Comparison of ENCODE assay signal across 17 cellular contexts in genomic region chr22:45496451-45496941, GRCh38. TPM values are rescaled to one million over a fixed set of nuclear protein-coding genes. Genes with fewer than 3 reads are reported as not detected.
DNase-seq lines count a peak whose midpoint lies in the region; ATAC-seq, FAIRE-seq and TF ChIP-seq lines count a peak whose summit lies in the region.
"Had no signal": no experiment of that assay in that cellular context is flagged by ENCODE, and none has a peak within 500 bp of the region (broad histone marks: within the 10 kb centered on the region; RNA-seq: fewer than 3 reads in every experiment).

No MANE protein-coding gene starts in this region.

- 84% methylated on average over 7 of the region's 7 CpGs; no CpG with 5 or more reads in 1 of the 2 experiments for WGBS in H1 (ENCODE audit: extremely low coverage in 1 of 2, insufficient coverage in 1 of 2, insufficient read length in 1 of 2, insufficient replicate concordance in 2 of 2, low coverage in 1 of 2, low lambda C conversion rate in 2 of 2, missing lambda C conversion rate in 1 of 2), 2 experiments
- 36 to 50% (median 42%) methylated on average over 7 of the region's 7 CpGs for WGBS in stomach, 5 donors

- FAIRE-seq in H1 (lab: Jason Lieb, UNC) = no peak
- FAIRE-seq in HTR-8/SVneo (lab: Jason Lieb, UNC) = no peak

- CTCF ChIA-PET in H1 (lab: Charles Lee; ENCODE audit: partially characterized antibody) = interaction anchor here (1.1 to 1.5 kb wide), 2 partner anchors 34 to 54 kb away, joined by 3 read pairs; no protein-coding TSS in a partner anchor

- DNase-seq in H1 (ENCODE audit: low read depth in 1 of 2, low spot score in 2 of 2) (no peak), left lobe of liver (ENCODE audit: low spot score) (no peak), stomach (no peak), retina (no peak), HTR-8/SVneo (ENCODE audit: insufficient read length, low spot score) (no peak)
- DNase-seq: activated CD4-positive, alpha-beta T cell treated with anti-CD3 and anti-CD28 coated beads, Interleukin-2, amount 50 U/mL, for 48 hours; activated naive CD8-positive, alpha-beta T cell treated with anti-CD3 and anti-CD28 coated beads, Interleukin-2, amount 50 U/mL, for 24 hours; DMS153; HCEC 1CT; KBM-7; left colon; NCI-H1105; SJCRH30; stimulated activated CD4-positive, alpha-beta T cell treated with anti-CD3 and anti-CD28 coated beads, Interleukin-4, amount 100 ng/mL, for 24 hours had no signal

- no peak for TF ChIP-seq POLR2A in H1 (IDR thresholded peaks at IDR 0.05; ENCODE audit: control extremely low read depth in 1 of 2, low read depth in 2 of 2, low read length in 2 of 2)
- TF ChIP-seq POLR2A in stomach (IDR thresholded peaks at IDR 0.05) = no peak

- H3K9me3 ChIP-seq in HUES6 (ENCODE audit: control insufficient read depth, insufficient read depth, low read depth, low read length) (peaks cover 26% of the 10 kb centered on the region), H1 (ENCODE audit: insufficient read depth in 2 of 2, low read depth in 1 of 2, low read length in 1 of 2) (no peaks in the 10 kb centered on the region), stomach (no peaks in the 10 kb centered on the region)
- H3K9me3 ChIP-seq: SJCRH30 had no signal

- no peak overlapping the region for H3K14ac ChIP-seq in H1 (ENCODE audit: insufficient read length)

- H3K36me3 ChIP-seq in HUES6 (ENCODE audit: control insufficient read depth, insufficient read depth, low read length) (no peaks in the 10 kb centered on the region), H1 (ENCODE audit: control insufficient read depth in 2 of 4, insufficient read depth in 4 of 4, low read length in 3 of 4) (no peaks in the 10 kb centered on the region), stomach (no peaks in the 10 kb centered on the region)
- H3K36me3 ChIP-seq: SJCRH30 had no signal

- no peak overlapping the region for H3K23ac ChIP-seq in H1 (ENCODE audit: insufficient read length)

- no peak overlapping the region for H3K27ac ChIP-seq in HUES6 (ENCODE audit: low read depth, low read length)
- H3K27ac ChIP-seq in H1 (ENCODE audit: low read depth, low read length) = no peak overlapping the region
- peak overlapping the region in 4 of 5 donors; percentile 17 to 38 (median 30) for H3K27ac ChIP-seq in stomach
- H3K27ac ChIP-seq: SJCRH30 had no signal

- H3K18ac ChIP-seq in H1 (ENCODE audit: extremely low read depth, low read length) = peak overlapping the region; percentile 71; the same call in 1 of the 2 replicates

- H2BK20ac ChIP-seq in H1 (ENCODE audit: low read length) = peak overlapping the region; percentile 0; the same call in 1 of the 2 replicates

- H3K4me3 ChIP-seq in HUES6 (ENCODE audit: low read depth, low read length) (no peak overlapping the region), H1 (ENCODE audit: extremely low read depth in 1 of 4, insufficient read depth in 2 of 4, low read depth in 3 of 4, low read length in 4 of 4) (no peak overlapping the region), stomach (no peak overlapping the region)
- H3K4me3 ChIP-seq: SJCRH30 had no signal

- no peaks in the 10 kb centered on the region; the same call in 1 of the 2 replicates for H3K23me2 ChIP-seq in H1 (ENCODE audit: low read depth, low read length)

- H2BK15ac ChIP-seq in H1 (ENCODE audit: low read length) = peak overlapping the region; percentile 97; the same call in 1 of the 2 replicates

- POLR2A ChIA-PET in H1 (lab: Charles Lee; ENCODE audit: partially characterized antibody) = interaction anchor here (1.4 kb wide), 1 partner anchor 9 kb away, joined by 3 read pairs; no protein-coding TSS in a partner anchor

- H3K79me2 ChIP-seq in H1 (ENCODE audit: control insufficient read depth in 1 of 2, insufficient read depth in 2 of 2, low read length in 2 of 2) = no peaks in the 10 kb centered on the region

- no peaks in the 10 kb centered on the region for H4K20me1 ChIP-seq in H1 (replicated peaks in 1 of 2; ENCODE audit: control insufficient read depth in 1 of 2, insufficient read depth in 2 of 2, low read length in 2 of 2)

- H4K91ac ChIP-seq in H1 (replicated peaks; ENCODE audit: insufficient read length, low read length) = peak overlapping the region; percentile 44

- TF ChIP-seq CTCF in H1 (IDR thresholded peaks at IDR 0.05; ENCODE audit: control extremely low read depth in 1 of 3, insufficient read depth in 1 of 3, low read depth in 1 of 3, low read length in 3 of 3) (no peak), stomach (IDR thresholded peaks at IDR 0.05) (no peak)

- intact Hi-C loops in stomach (cut with DNase I; ENCODE audit: low total_unique reads) = no loop called here

- 0 out of 2 replicates have a peak overlapping the region, but pooled peaks have one; percentile 7 for H2BK12ac ChIP-seq in H1 (ENCODE audit: low read depth, low read length)

- ATAC-seq in left lobe of liver (peak; percentile 59), GM21528 (IDR thresholded peaks at IDR 0.05; ENCODE audit: low FRiP score, unreplicated experiment) (no peak), HG03108 (IDR thresholded peaks at IDR 0.05; ENCODE audit: unreplicated experiment) (no peak)
- ATAC-seq: activated naive CD8-positive, alpha-beta T cell treated with anti-CD3 and anti-CD28 coated beads, Interleukin-2, amount 50 U/mL, for 24 hours; left colon had no signal

- H3K4me2 ChIP-seq in H1 (ENCODE audit: insufficient read depth in 1 of 2, low read depth in 2 of 2, low read length in 2 of 2) = peak overlapping the region in 1 of 2 experiments; percentile 50; a peak in 2 of 4 replicates

- no peak overlapping the region for H4K5ac ChIP-seq in H1 (ENCODE audit: insufficient read length, low read depth, low read length)

- TF ChIP-seq EP300 in H1 (IDR thresholded peaks at IDR 0.05; ENCODE audit: borderline replicate concordance in 1 of 2, low read depth in 2 of 2, low read length in 2 of 2) (no peak), stomach (IDR thresholded peaks at IDR 0.05) (no peak)

- peak overlapping the region; percentile 17 for H3K9ac ChIP-seq in HUES6 (ENCODE audit: low read length)
- H3K9ac ChIP-seq in H1 (replicated peaks in 1 of 4; ENCODE audit: extremely low read depth in 1 of 4, low read depth in 3 of 4, low read length in 3 of 4) = peak overlapping the region in 1 of 4 experiments; percentile 15; a peak in 1 of 7 replicates

- H3K56ac ChIP-seq in H1 (replicated peaks; ENCODE audit: insufficient read length, low read depth, low read length) = no peak overlapping the region

- H2AK5ac ChIP-seq in H1 (ENCODE audit: low read depth, low read length) = 0 out of 2 replicates have a peak overlapping the region, but pooled peaks have one; percentile 29

- H4K8ac ChIP-seq in H1 (ENCODE audit: extremely low read depth, insufficient read depth, low read length) = no peak overlapping the region

- H3K4me1 ChIP-seq in HUES6 (ENCODE audit: control insufficient read depth, insufficient read depth, low read length) (peaks cover 19% of the 10 kb centered on the region), H1 (replicated peaks in 1 of 4; ENCODE audit: control insufficient read depth in 3 of 4, insufficient read depth in 4 of 4, low read length in 3 of 4) (peaks cover 0 to 8% (median 3%) of the 10 kb centered on the region in 4 experiments; a peak in 4 of 7 replicates), stomach (peaks cover 0 to 11% (median 3%) of the 10 kb centered on the region in 4 donors)
- H3K4me1 ChIP-seq: SJCRH30 had no signal

- peak overlapping the region; percentile 81; the same call in 1 of the 2 replicates for H2BK5ac ChIP-seq in H1 (ENCODE audit: low read depth, low read length)

- H3K27me3 ChIP-seq in HUES6 (ENCODE audit: control insufficient read depth, insufficient read depth, low read length) = no peaks in the 10 kb centered on the region
- H3K27me3 ChIP-seq in H1 (replicated peaks in 1 of 4; ENCODE audit: control insufficient read depth in 3 of 4, extremely low read depth in 1 of 4, insufficient read depth in 3 of 4, low read length in 3 of 4) = no peaks in the 10 kb centered on the region
- H3K27me3 ChIP-seq in stomach = peaks cover 0 to 40% (median 0%) of the 10 kb centered on the region in 3 donors
- H3K27me3 ChIP-seq: SJCRH30 had no signal

- H3K79me1 ChIP-seq in H1 (ENCODE audit: low read depth, low read length) = no peaks in the 10 kb centered on the region; the same call in 1 of the 2 replicates

- H3K4ac ChIP-seq in H1 (replicated peaks; ENCODE audit: insufficient read length, low read depth, low read length) = no peak overlapping the region

- H2BK120ac ChIP-seq in H1 (replicated peaks; ENCODE audit: low read depth, low read length) = no peak overlapping the region

- no peak for TF ChIP-seq RAD21 in H1 (IDR thresholded peaks at IDR 0.05 in 1 of 2, conservative IDR thresholded peaks at IDR 0.05 in 1 of 2; ENCODE audit: low read depth in 2 of 2, low read length in 2 of 2)

- no peak overlapping the region for H2AFZ ChIP-seq in H1 (ENCODE audit: low read length)

TF ChIP-seq in H1, 55 proteins besides CTCF, POLR2A, EP300 and RAD21:
- TF ChIP-seq EGR1 (IDR thresholded peaks at IDR 0.05; ENCODE audit: borderline replicate concordance, low read depth, low read length) (no peak), TAF7 (optimal IDR thresholded peaks at IDR 0.05; ENCODE audit: borderline replicate concordance, low read depth, low read length) (no peak), MAFK (IDR thresholded peaks at IDR 0.05; ENCODE audit: low read depth, low read length) (no peak), NRF1 (IDR thresholded peaks at IDR 0.05; ENCODE audit: low read depth, low read length) (no peak), EZH2 (IDR thresholded peaks at IDR 0.05; ENCODE audit: low read depth, low read length, severe bottlenecking) (no peak), SP2 (IDR thresholded peaks at IDR 0.05; ENCODE audit: low read length) (no peak)

RNA-seq across cellular contexts. Expression of gene FBLN1, which starts 6.2 kb away (rescaled TPM):
- total RNA-seq in H1 (2021; fragmentation: NEBNext Ultra II Directional; extraction: Animal tissue kit (Norgen Biotek cat#: 25700)) = 168 and 184 TPM in 2 replicates
- polyA plus RNA-seq in H1 (2011; rRNA removed) = 159 and 233 TPM in 2 replicates
- polyA plus RNA-seq in H1 (2011; cell fraction: cytosol; rRNA removed) = 123 TPM
- polyA plus RNA-seq in H1 (2011; cell fraction: nucleus; rRNA removed) = 198 TPM
- 88.4 to 175 TPM (median 162 TPM) in 4 replicates for polyA plus RNA-seq in H1 (2012, experiment 1 of 2)
- 163 TPM for polyA plus RNA-seq in H1 (2012, experiment 2 of 2)
- polyA plus RNA-seq in H1 (2013, experiment 1 of 2) = 274 TPM
- polyA plus RNA-seq in H1 (2013, experiment 2 of 2) = 273 TPM
- 96.7 and 97.8 TPM in 2 replicates for polyA minus RNA-seq in H1 (2011; rRNA and poly(A)+ RNA removed)
- polyA minus RNA-seq in H1 (2011; cell fraction: cytosol; rRNA and poly(A)+ RNA removed) = 152 TPM
- 80.3 TPM for polyA minus RNA-seq in H1 (2011; cell fraction: nucleus; rRNA and poly(A)+ RNA removed)
- 3.8 TPM for total RNA-seq in left lobe of liver
- 100 to 1,000 TPM in 4 of 5 donors, 10 to 100 TPM in 1; 38.8 to 416 (median 210) TPM for total RNA-seq in stomach
- polyA plus RNA-seq in stomach = 10 to 100 TPM; 43.4 to 97.3 (median 95.6) TPM

Comparison
In these comparisons a context has a peak if more than half of its experiments do, and no peak if none do; other contexts are left out.
1. H3K27ac ChIP-seq: peak in stomach (4 of 5); none in HUES6 (single experiment) and H1 (single experiment).